8 cellular contexts compared by ENCODE assay signal in genomic region chr9:21964925-21965385, GRCh38.
DNase-seq lines count a peak whose midpoint lies in the region; ATAC-seq and TF ChIP-seq lines count a peak whose summit lies in the region.

No MANE protein-coding gene starts in this region.

- peak; percentile 44 for ATAC-seq in GM19467 (IDR thresholded peaks at IDR 0.05; ENCODE audit: unreplicated experiment)

- H3K4me3 Mint-ChIP-seq in activated naive CD4-positive, alpha-beta T cell treated with anti-CD3 and anti-CD28 coated beads, Interleukin-2, amount 10 ng/mL, durations not matched to agents 7 days and 5 days = peak overlapping the region; percentile 50

- peaks cover 4% of the 10 kb centered on the region; the same call in 1 of the 2 replicates for H3K4me1 ChIP-seq in iPS-20b (ENCODE audit: insufficient read depth, low read length)

- H3K4me1 Mint-ChIP-seq in activated naive CD4-positive, alpha-beta T cell treated with anti-CD3 and anti-CD28 coated beads, Interleukin-2, amount 10 ng/mL, durations not matched to agents 7 days and 5 days = peaks cover 48% of the 10 kb centered on the region

- TF ChIP-seq CTCF in HL-60 (IDR thresholded peaks at IDR 0.05; ENCODE audit: insufficient read depth, low read length) = no peak

- DNase-seq in AG20443 (ENCODE audit: low spot score) = peak; percentile 74
- peak in 1 of 2 experiments; percentile 70 for DNase-seq in HL-60 (ENCODE audit: low read depth in 1 of 2, low spot score in 1 of 2)
- peak; percentile 73 for DNase-seq in activated naive CD4-positive, alpha-beta T cell treated with anti-CD3 and anti-CD28 coated beads, Interleukin-2, amount 10 ng/mL, durations not matched to agents 7 days and 5 days
- DNase-seq in stimulated activated CD4-positive, alpha-beta T cell treated with anti-CD3 and anti-CD28 coated beads, Interleukin-2, amount 100 ng/mL, for 24 hours = peak; percentile 66
- DNase-seq in NCI-H2081 treated with DMSO at 0.1 percent for 48 hours (lab: John Stamatoyannopoulos, UW) = no peak
- DNase-seq in NCI-H1092 (lab: John Stamatoyannopoulos, UW) = no peak

- H3K27ac ChIP-seq in HL-60 (replicated peaks) (peak overlapping the region; percentile 85), iPS-20b (ENCODE audit: low read length) (no peak overlapping the region)

- no peaks in the 10 kb centered on the region for H3K27me3 ChIP-seq in HL-60 (ENCODE audit: insufficient read depth, poor library complexity, severe bottlenecking)
- peaks cover 95% of the 10 kb centered on the region for H3K27me3 ChIP-seq in iPS-20b (ENCODE audit: insufficient read depth, low read length)

- H3K36me3 ChIP-seq in iPS-20b (ENCODE audit: insufficient read depth, low read depth, low read length) = no peaks in the 10 kb centered on the region

- peaks cover 89% of the 10 kb centered on the region for H3K27me3 Mint-ChIP-seq in activated naive CD4-positive, alpha-beta T cell treated with anti-CD3 and anti-CD28 coated beads, Interleukin-2, amount 10 ng/mL, durations not matched to agents 7 days and 5 days

- peak overlapping the region; percentile 65 for H3K27ac Mint-ChIP-seq in activated naive CD4-positive, alpha-beta T cell treated with anti-CD3 and anti-CD28 coated beads, Interleukin-2, amount 10 ng/mL, durations not matched to agents 7 days and 5 days

- CTCF ChIA-PET in activated naive CD4-positive, alpha-beta T cell treated with anti-CD3 and anti-CD28 coated beads, Interleukin-2, amount 10 ng/mL, durations not matched to agents 7 days and 5 days (lab: Charles Lee) = interaction anchor here (1.2 to 1.3 kb wide), 2 partner anchors 42 to 155 kb away, joined by 4 to 5 read pairs; no protein-coding TSS in a partner anchor

- H3K36me3 Mint-ChIP-seq in activated naive CD4-positive, alpha-beta T cell treated with anti-CD3 and anti-CD28 coated beads, Interleukin-2, amount 10 ng/mL, durations not matched to agents 7 days and 5 days = peaks cover 45% of the 10 kb centered on the region

- H3K9ac ChIP-seq in iPS-20b (ENCODE audit: low read depth, low read length) = no peak overlapping the region

- peak overlapping the region; percentile 41 for H3K4me3 ChIP-seq in HL-60 (replicated peaks; ENCODE audit: insufficient read depth, low read length)
- H3K4me3 ChIP-seq in iPS-20b (ENCODE audit: low read length) = peak overlapping the region; percentile 57

- peaks cover 4% of the 10 kb centered on the region; the same call in 1 of the 2 replicates for H3K9me3 ChIP-seq in iPS-20b (ENCODE audit: insufficient read depth, low read depth, low read length)

- peaks cover 25% of the 10 kb centered on the region for H3K9me3 Mint-ChIP-seq in activated naive CD4-positive, alpha-beta T cell treated with anti-CD3 and anti-CD28 coated beads, Interleukin-2, amount 10 ng/mL, durations not matched to agents 7 days and 5 days

Comparison
In these comparisons a context has a peak if more than half of its experiments do, and no peak if none do; other contexts are left out.
1. DNase-seq: peak in AG20443 (single experiment), activated naive CD4-positive, alpha-beta T cell treated with anti-CD3 and anti-CD28 coated beads, Interleukin-2, amount 10 ng/mL, durations not matched to agents 7 days and 5 days (single experiment) and stimulated activated CD4-positive, alpha-beta T cell treated with anti-CD3 and anti-CD28 coated beads, Interleukin-2, amount 100 ng/mL, for 24 hours (2 of 2); none in NCI-H2081 treated with DMSO at 0.1 percent for 48 hours (single experiment) and NCI-H1092 (single experiment).